In the genomic region with DNA sequence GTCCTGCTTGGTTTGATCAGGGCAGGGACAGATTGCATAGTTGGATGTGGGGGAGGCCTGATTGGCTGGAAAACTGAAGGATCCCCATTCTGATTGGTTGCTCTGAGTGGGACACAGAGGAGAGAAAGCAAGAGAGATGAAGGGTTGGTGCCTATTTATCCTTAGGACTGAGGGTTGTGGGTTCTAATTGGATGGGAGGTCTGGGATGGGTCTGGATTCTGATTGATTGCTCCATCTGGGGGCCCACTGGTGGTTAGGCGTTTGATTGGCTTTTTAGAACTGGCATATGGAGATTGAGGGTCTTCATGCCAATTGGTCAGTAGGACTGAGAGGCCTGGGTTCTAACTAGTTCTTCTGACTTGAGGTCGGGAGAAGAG, we compare ENCODE assay signal across 8 cellular contexts. TPM values are rescaled to one million over a fixed set of nuclear protein-coding genes. Genes with fewer than 3 reads are reported as not detected.
DNase-seq lines count a peak whose midpoint lies in the region; ATAC-seq and TF ChIP-seq lines count a peak whose summit lies in the region.

No MANE protein-coding gene starts in this region.

- peak overlapping the region in 1 of 2 donors; percentile 58 for H3K4me3 ChIP-seq in right atrium auricular region
- H3K4me3 ChIP-seq in WI38 (ENCODE audit: low read depth, low read length), result peak overlapping the region; percentile 64
- H3K4me3 ChIP-seq in vagina, result peak overlapping the region; percentile 40 to 51

- no peak for TF ChIP-seq POLR2A in vagina (IDR thresholded peaks at IDR 0.05)

- H3K4me1 ChIP-seq in right atrium auricular region, result peaks cover 0 to 8% of the 10 kb centered on the region in 2 donors
- peaks cover 9% of the 10 kb centered on the region for H3K4me1 ChIP-seq in vagina

- no peaks in the 10 kb centered on the region for H3K27me3 ChIP-seq in right atrium auricular region
- H3K27me3 ChIP-seq in vagina, result no peaks in the 10 kb centered on the region

- DNase-seq in right atrium auricular region (ENCODE audit: low spot score), result no peak
- no peak for DNase-seq in left ventricle myocardium superior
- DNase-seq in inferior parietal cortex (ENCODE audit: extremely low spot score), result peak; percentile 10
- no peak for DNase-seq in vagina (ENCODE audit: extremely low spot score in 2 of 2)
- no peak for DNase-seq in stimulated activated CD4-positive, alpha-beta T cell treated with anti-CD3 and anti-CD28 coated beads, Interleukin-15, amount 100 ng/mL, for 24 hours

- peak overlapping the region; percentile 75 to 78 for H3K27ac ChIP-seq in right atrium auricular region
- H3K27ac ChIP-seq in vagina, result no peak overlapping the region

- no peak for TF ChIP-seq CTCF in right atrium auricular region (IDR thresholded peaks at IDR 0.05)
- TF ChIP-seq CTCF in WI38 (IDR thresholded peaks at IDR 0.05; ENCODE audit: low read depth, low read length), result no peak
- no peak for TF ChIP-seq CTCF in vagina (IDR thresholded peaks at IDR 0.05)

- intact Hi-C loops in left ventricle myocardium superior (cut with micrococcal nuclease) (no loop called here), vagina (cut with DNase I) (no loop called here)

- no peak for ATAC-seq in left ventricle myocardium superior
- ATAC-seq in GM21576 (IDR thresholded peaks at IDR 0.05; ENCODE audit: unreplicated experiment), result no peak
- ATAC-seq in HG03045 (IDR thresholded peaks at IDR 0.05; ENCODE audit: unreplicated experiment), result no peak

- H3K36me3 ChIP-seq in right atrium auricular region (no peaks in the 10 kb centered on the region), vagina (no peaks in the 10 kb centered on the region)

- H3K9me3 ChIP-seq in right atrium auricular region, result no peaks in the 10 kb centered on the region
- no peaks in the 10 kb centered on the region for H3K9me3 ChIP-seq in vagina

RNA-seq across cellular contexts. Expression of gene EBP, which starts 0.6 kb away (rescaled TPM):
- total RNA-seq in right atrium auricular region (10 to 100 TPM; 49.3 to 73.7 TPM), left ventricle myocardium superior (55.4 TPM), vagina (55.2 TPM)

RNA-seq across cellular contexts. Expression of gene PORCN, which starts 12.2 kb away (rescaled TPM):
- total RNA-seq in right atrium auricular region (10 to 100 TPM; 23.0 to 43.0 TPM), left ventricle myocardium superior (13.2 TPM), vagina (15.7 TPM)

RNA-seq across cellular contexts. Expression of gene TBC1D25, which starts 18.6 kb away (rescaled TPM):
- total RNA-seq in right atrium auricular region (10 to 100 TPM; 11.0 to 17.5 TPM), left ventricle myocardium superior (15.4 TPM), vagina (13.8 TPM)

RNA-seq across cellular contexts. Expression of gene FTSJ1, which starts 45.0 kb away (rescaled TPM):
- total RNA-seq in right atrium auricular region (10 to 100 TPM; 36.6 to 43.3 TPM), left ventricle myocardium superior (15.1 TPM), vagina (31.7 TPM)

RNA-seq across cellular contexts. Expression of gene SLC38A5, which starts 50.9 kb away (rescaled TPM):
- 1 to 10 TPM; 2.2 to 4.9 TPM for total RNA-seq in right atrium auricular region
- 0.50 TPM for total RNA-seq in left ventricle myocardium superior
- total RNA-seq in vagina, result 15.5 TPM
